ENCODE assay signal across 9 cellular contexts in genomic region chr3:143307613-143308183, GRCh38.
DNase-seq lines count a peak whose midpoint lies in the region; ATAC-seq, FAIRE-seq and TF ChIP-seq lines count a peak whose summit lies in the region.
"Had no signal": no experiment of that assay in that cellular context is flagged by ENCODE, and none has a peak within 500 bp of the region (broad histone marks: within the 10 kb centered on the region; RNA-seq: fewer than 3 reads in every experiment).

No MANE protein-coding gene starts in this region.

- no peak overlapping the region for H3K18ac ChIP-seq in trophoblast cell (ENCODE audit: low read length)

- H3K9ac ChIP-seq in endothelial cell of umbilical vein (replicated peaks; ENCODE audit: extremely low read depth, insufficient read depth, low read length): no peak overlapping the region
- H3K9ac ChIP-seq in trophoblast cell (ENCODE audit: low read length): no peak overlapping the region

- no peak overlapping the region for H3K4ac ChIP-seq in trophoblast cell (ENCODE audit: low read depth, low read length)

- ATAC-seq in GM18505 (IDR thresholded peaks at IDR 0.05; ENCODE audit: unreplicated experiment) (peak; percentile 73), GM21526 (IDR thresholded peaks at IDR 0.05; ENCODE audit: low FRiP score, unreplicated experiment) (no peak)

- FAIRE-seq in endothelial cell of umbilical vein (lab: Jason Lieb, UNC) (peak; percentile 80), frontal cortex (lab: Jason Lieb, UNC) (no peak)

- H3K79me1 ChIP-seq in trophoblast cell (ENCODE audit: low read length): no peaks in the 10 kb centered on the region

- H2BK5ac ChIP-seq in trophoblast cell (ENCODE audit: low read depth, low read length, poor library complexity): no peak overlapping the region

- H3K27me3 ChIP-seq in endothelial cell of umbilical vein (ENCODE audit: control insufficient read depth in 2 of 2, insufficient read depth in 2 of 2, low read length in 2 of 2) (no peaks in the 10 kb centered on the region), trophoblast cell (ENCODE audit: insufficient read depth, low read length) (no peaks in the 10 kb centered on the region)

- H3K4me1 ChIP-seq in endothelial cell of umbilical vein (ENCODE audit: control insufficient read depth, extremely low read depth, insufficient read depth, low read length): peaks cover 40% of the 10 kb centered on the region
- H3K4me1 ChIP-seq in trophoblast cell (ENCODE audit: control insufficient read depth in 1 of 2, insufficient read depth in 2 of 2, low read length in 2 of 2): no peaks in the 10 kb centered on the region

- H2AFZ ChIP-seq in endothelial cell of umbilical vein (ENCODE audit: low read depth, low read length) (no peak overlapping the region), trophoblast cell (ENCODE audit: insufficient read depth, low read length, poor library complexity) (no peak overlapping the region)

- no peaks in the 10 kb centered on the region for H3K79me2 ChIP-seq in endothelial cell of umbilical vein (ENCODE audit: control insufficient read depth, insufficient read depth, low read length)
- H3K79me2 ChIP-seq in trophoblast cell (ENCODE audit: control insufficient read depth, insufficient read depth, low read length, poor library complexity): no peaks in the 10 kb centered on the region

- WGBS in trophoblast cell (ENCODE audit: extremely low coverage, insufficient coverage, insufficient read length): no CpG with 5 or more reads among the region's 1 CpG

- dilution Hi-C loops in endothelial cell of umbilical vein (cut with MboI; ENCODE audit: extremely low pct_ligation_motif_present, low sequenced_read_pairs): no loop called here

- no peak overlapping the region for H2AK5ac ChIP-seq in trophoblast cell (ENCODE audit: low read length)

- intact Hi-C loops in endothelial cell of umbilical vein (cut with micrococcal nuclease): no loop called here

- H3K4me2 ChIP-seq in endothelial cell of umbilical vein (ENCODE audit: insufficient read depth, low read length) (no peak overlapping the region), trophoblast cell (ENCODE audit: low read length) (no peak overlapping the region)

- H3K14ac ChIP-seq in trophoblast cell (ENCODE audit: low read length): no peak overlapping the region

- H3K9me1 ChIP-seq in endothelial cell of umbilical vein (replicated peaks; ENCODE audit: control insufficient read depth, extremely low read depth, insufficient read depth, low read length): no peaks in the 10 kb centered on the region

- DNase-seq in HS-5 (ENCODE audit: low read depth) (peak; percentile 28), endothelial cell of umbilical vein (ENCODE audit: low read depth, low spot score) (peak; percentile 81), trophoblast cell (peak; percentile 3 to 14), SW 1271 (lab: John Stamatoyannopoulos, UW) (no peak), frontal cortex (ENCODE audit: low spot score in 2 of 2) (no peak), Kasumi-1 (lab: John Stamatoyannopoulos, UW) (no peak)
- DNase-seq: NCI-H510A treated with DMSO at 0.1 percent for 48 hours had no signal

- no peak overlapping the region for H2BK12ac ChIP-seq in trophoblast cell (ENCODE audit: low read length)

- H2BK120ac ChIP-seq in trophoblast cell (ENCODE audit: insufficient read depth, low read length, poor library complexity): no peak overlapping the region

- no peaks in the 10 kb centered on the region for H3K9me3 ChIP-seq in endothelial cell of umbilical vein (replicated peaks; ENCODE audit: control insufficient read depth, insufficient read depth, low read length)
- H3K9me3 ChIP-seq in trophoblast cell (ENCODE audit: insufficient read depth, low read depth, low read length): peaks cover 1% of the 10 kb centered on the region

- TF ChIP-seq POLR2A in GM18505 (IDR thresholded peaks at IDR 0.05; ENCODE audit: borderline replicate concordance, extremely low read depth, insufficient read depth, insufficient read length): no peak
- no peak for TF ChIP-seq POLR2A in endothelial cell of umbilical vein (IDR thresholded peaks at IDR 0.05; ENCODE audit: low read depth, low read length)

- POLR2A ChIA-PET in endothelial cell of umbilical vein (lab: Charles Lee): interaction anchor here (0.7 kb wide), 1 partner anchor 16 kb away, joined by 3 read pairs; no protein-coding TSS in a partner anchor

- no peaks in the 10 kb centered on the region for H4K20me1 ChIP-seq in endothelial cell of umbilical vein (replicated peaks; ENCODE audit: control insufficient read depth, extremely low read depth, insufficient read depth, low read length)

- no peak overlapping the region for H4K12ac ChIP-seq in trophoblast cell (ENCODE audit: low read depth, low read length)

- CTCF ChIA-PET in endothelial cell of umbilical vein (lab: Charles Lee): no interaction called here

- H3K4me3 ChIP-seq in endothelial cell of umbilical vein (replicated peaks in 1 of 3; ENCODE audit: insufficient read depth in 1 of 3, low read depth in 1 of 3, low read length in 3 of 3) (no peak overlapping the region), trophoblast cell (ENCODE audit: low read depth, low read length) (no peak overlapping the region)

- no peak overlapping the region for H4K8ac ChIP-seq in trophoblast cell (ENCODE audit: low read depth, low read length)

- H3K36me3 ChIP-seq in endothelial cell of umbilical vein (ENCODE audit: control insufficient read depth in 2 of 2, extremely low read depth in 1 of 2, insufficient read depth in 2 of 2, low read length in 2 of 2) (no peaks in the 10 kb centered on the region), trophoblast cell (ENCODE audit: control insufficient read depth in 1 of 2, insufficient read depth in 2 of 2, low read length in 2 of 2) (no peaks in the 10 kb centered on the region)

- no peak overlapping the region for H4K91ac ChIP-seq in trophoblast cell (ENCODE audit: low read depth, low read length)

- TF ChIP-seq CTCF in endothelial cell of umbilical vein (IDR thresholded peaks at IDR 0.05; ENCODE audit: extremely low read depth in 1 of 2, insufficient read depth in 1 of 2, low read depth in 1 of 2, low read length in 2 of 2): no peak

- no peak overlapping the region for H3K23ac ChIP-seq in trophoblast cell (ENCODE audit: low read length)

- H3K27ac ChIP-seq in endothelial cell of umbilical vein (ENCODE audit: insufficient read depth, low read depth, low read length) (peak overlapping the region; percentile 19), trophoblast cell (ENCODE audit: low read depth, low read length) (no peak overlapping the region)

- no TSS peak for BruUV-seq in endothelial cell of umbilical vein (replicated peaks; lab: Mats Ljungman, UMichigan)

TF ChIP-seq in endothelial cell of umbilical vein, 7 proteins besides CTCF, POLR2A, EP300 and RAD21:
- TF ChIP-seq MAX (IDR thresholded peaks at IDR 0.05; ENCODE audit: insufficient read depth, insufficient read length) (no peak), GATA2 (IDR thresholded peaks at IDR 0.05; ENCODE audit: insufficient read depth, insufficient read length, low read depth, low read length) (peak; percentile 51), JUN (IDR thresholded peaks at IDR 0.05; ENCODE audit: borderline replicate concordance, insufficient read depth, insufficient read length, low read depth) (no peak), POLR2AphosphoS5 (IDR thresholded peaks at IDR 0.05; ENCODE audit: insufficient read depth, low read depth, low read length) (peak; percentile 27), MYC (IDR thresholded peaks at IDR 0.05; ENCODE audit: low read depth, low read length) (no peak), EZH2 (IDR thresholded peaks at IDR 0.05; ENCODE audit: borderline replicate concordance, low read depth, low read length, severe bottlenecking) (no peak), FOS (IDR thresholded peaks at IDR 0.05; ENCODE audit: borderline replicate concordance, insufficient read depth, low read length) (peak; percentile 34)

Comparison
In these comparisons a context has a peak if more than half of its experiments do, and no peak if none do; other contexts are left out.
1. DNase-seq: peak in HS-5 (single experiment), endothelial cell of umbilical vein (single experiment) and trophoblast cell (2 of 2); none in SW 1271 (0 of 2), frontal cortex (0 of 2) and Kasumi-1 (0 of 2).